2 cellular contexts compared by ENCODE assay signal in the genomic region with DNA sequence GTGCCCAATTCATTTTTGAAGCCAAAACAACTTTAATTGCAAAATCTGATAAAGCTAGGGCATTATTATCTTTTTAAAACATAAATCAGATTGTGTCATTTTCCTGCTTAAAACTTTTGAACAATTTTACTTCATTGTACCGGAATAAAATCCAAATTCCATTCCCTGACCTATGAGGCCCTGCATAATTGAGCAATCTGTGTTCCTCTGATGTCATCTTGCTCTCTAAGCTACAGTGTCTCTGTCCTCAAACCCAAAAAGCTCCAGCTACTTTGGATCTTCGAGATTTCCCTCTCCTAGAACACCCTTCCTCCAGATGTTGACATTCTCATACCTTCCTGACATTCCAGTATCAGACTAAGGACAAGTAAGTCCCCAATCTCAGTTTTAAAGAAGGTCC.
TF ChIP-seq lines count a peak whose summit lies in the region.

No MANE protein-coding gene starts in this region.

TF ChIP-seq in GM23338, 12 proteins besides CTCF, POLR2A, EP300 and RAD21:
- TF ChIP-seq POLR2AphosphoS5 (IDR thresholded peaks at IDR 0.05; ENCODE audit: low read depth) (no peak), ZNF114 (CRISPR knock-in tag; IDR thresholded peaks at IDR 0.05) (no peak), STAT1 (IDR thresholded peaks at IDR 0.05; ENCODE audit: unreplicated experiment) (no peak), NANOG (IDR thresholded peaks at IDR 0.05; ENCODE audit: borderline replicate concordance) (no peak)
- TF ChIP-seq, protein P1, sequence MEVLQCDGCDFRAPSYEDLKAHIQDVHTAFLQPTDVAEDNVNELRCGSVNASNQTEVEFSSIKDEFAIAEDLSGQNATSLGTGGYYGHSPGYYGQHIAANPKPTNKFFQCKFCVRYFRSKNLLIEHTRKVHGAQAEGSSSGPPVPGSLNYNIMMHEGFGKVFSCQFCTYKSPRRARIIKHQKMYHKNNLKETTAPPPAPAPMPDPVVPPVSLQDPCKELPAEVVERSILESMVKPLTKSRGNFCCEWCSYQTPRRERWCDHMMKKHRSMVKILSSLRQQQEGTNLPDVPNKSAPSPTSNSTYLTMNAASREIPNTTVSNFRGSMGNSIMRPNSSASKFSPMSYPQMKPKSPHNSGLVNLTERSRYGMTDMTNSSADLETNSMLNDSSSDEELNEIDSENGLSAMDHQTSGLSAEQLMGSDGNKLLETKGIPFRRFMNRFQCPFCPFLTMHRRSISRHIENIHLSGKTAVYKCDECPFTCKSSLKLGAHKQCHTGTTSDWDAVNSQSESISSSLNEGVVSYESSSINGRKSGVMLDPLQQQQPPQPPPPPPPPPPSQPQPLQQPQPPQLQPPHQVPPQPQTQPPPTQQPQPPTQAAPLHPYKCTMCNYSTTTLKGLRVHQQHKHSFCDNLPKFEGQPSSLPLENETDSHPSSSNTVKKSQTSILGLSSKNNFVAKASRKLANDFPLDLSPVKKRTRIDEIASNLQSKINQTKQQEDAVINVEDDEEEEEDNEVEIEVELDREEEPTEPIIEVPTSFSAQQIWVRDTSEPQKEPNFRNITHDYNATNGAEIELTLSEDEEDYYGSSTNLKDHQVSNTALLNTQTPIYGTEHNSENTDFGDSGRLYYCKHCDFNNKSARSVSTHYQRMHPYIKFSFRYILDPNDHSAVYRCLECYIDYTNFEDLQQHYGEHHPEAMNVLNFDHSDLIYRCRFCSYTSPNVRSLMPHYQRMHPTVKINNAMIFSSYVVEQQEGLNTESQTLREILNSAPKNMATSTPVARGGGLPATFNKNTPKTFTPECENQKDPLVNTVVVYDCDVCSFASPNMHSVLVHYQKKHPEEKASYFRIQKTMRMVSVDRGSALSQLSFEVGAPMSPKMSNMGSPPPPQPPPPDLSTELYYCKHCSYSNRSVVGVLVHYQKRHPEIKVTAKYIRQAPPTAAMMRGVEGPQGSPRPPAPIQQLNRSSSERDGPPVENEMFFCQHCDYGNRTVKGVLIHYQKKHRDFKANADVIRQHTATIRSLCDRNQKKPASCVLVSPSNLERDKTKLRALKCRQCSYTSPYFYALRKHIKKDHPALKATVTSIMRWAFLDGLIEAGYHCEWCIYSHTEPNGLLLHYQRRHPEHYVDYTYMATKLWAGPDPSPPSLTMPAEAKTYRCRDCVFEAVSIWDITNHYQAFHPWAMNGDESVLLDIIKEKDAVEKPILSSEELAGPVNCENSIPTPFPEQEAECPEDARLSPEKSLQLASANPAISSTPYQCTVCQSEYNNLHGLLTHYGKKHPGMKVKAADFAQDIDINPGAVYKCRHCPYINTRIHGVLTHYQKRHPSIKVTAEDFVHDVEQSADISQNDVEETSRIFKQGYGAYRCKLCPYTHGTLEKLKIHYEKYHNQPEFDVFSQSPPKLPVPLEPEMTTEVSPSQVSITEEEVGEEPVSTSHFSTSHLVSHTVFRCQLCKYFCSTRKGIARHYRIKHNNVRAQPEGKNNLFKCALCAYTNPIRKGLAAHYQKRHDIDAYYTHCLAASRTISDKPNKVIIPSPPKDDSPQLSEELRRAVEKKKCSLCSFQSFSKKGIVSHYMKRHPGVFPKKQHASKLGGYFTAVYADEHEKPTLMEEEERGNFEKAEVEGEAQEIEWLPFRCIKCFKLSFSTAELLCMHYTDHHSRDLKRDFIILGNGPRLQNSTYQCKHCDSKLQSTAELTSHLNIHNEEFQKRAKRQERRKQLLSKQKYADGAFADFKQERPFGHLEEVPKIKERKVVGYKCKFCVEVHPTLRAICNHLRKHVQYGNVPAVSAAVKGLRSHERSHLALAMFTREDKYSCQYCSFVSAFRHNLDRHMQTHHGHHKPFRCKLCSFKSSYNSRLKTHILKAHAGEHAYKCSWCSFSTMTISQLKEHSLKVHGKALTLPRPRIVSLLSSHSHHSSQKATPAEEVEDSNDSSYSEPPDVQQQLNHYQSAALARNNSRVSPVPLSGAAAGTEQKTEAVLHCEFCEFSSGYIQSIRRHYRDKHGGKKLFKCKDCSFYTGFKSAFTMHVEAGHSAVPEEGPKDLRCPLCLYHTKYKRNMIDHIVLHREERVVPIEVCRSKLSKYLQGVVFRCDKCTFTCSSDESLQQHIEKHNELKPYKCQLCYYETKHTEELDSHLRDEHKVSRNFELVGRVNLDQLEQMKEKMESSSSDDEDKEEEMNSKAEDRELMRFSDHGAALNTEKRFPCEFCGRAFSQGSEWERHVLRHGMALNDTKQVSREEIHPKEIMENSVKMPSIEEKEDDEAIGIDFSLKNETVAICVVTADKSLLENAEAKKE (CRISPR knock-in tag; IDR thresholded peaks at IDR 0.05), result no peak

TF ChIP-seq in HepG2, 621 proteins besides CTCF, POLR2A, EP300 and RAD21:
- TF ChIP-seq SUZ12 (IDR thresholded peaks at IDR 0.05; ENCODE audit: low read depth, low read length), result no peak
- no peak for TF ChIP-seq SSRP1 (CRISPR knock-in tag; IDR thresholded peaks at IDR 0.05)
